Comparison of ENCODE assay signal across 20 cellular contexts in the genomic region with DNA sequence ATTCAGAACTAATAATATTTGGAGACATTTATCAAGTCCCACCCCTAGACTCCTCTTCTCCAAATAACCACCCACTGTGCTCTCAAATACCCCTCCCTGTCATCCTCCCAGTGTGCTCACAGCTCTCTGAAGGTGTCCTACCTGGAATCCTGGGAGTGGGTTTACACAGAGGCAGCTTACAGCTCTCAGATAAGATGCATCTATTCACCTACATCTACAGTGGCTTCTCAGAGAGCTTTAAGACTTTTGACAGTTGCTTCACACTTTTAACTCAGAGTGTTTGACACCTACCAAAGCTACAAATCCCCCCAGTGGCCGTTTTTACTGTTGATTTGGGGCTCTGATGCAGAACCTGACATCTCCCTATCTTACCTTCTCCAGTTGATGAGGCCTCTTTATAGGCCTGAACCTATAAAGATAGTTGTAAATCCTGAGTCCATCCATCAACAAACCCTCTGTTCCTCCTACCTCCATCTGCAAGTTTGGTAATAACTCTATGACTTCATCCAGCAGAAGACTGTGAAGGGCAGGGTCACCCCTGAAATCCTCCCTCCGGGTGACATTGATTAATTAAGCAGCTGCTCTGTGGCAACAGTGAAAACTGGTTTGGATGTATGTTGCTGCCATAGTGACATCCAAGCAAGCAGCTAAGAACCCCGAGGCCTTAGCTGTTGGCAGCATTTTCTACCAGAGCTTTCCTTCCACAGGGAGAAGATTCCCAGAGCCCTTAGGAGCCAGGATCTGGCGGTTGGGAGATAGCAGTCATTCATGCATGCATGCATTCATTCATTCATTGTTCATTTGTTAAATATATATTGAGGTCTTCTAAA.
DNase-seq lines count a peak whose midpoint lies in the region; ATAC-seq and TF ChIP-seq lines count a peak whose summit lies in the region.
"Had no signal": no experiment of that assay in that cellular context is flagged by ENCODE, and none has a peak within 500 bp of the region (broad histone marks: within the 10 kb centered on the region; RNA-seq: fewer than 3 reads in every experiment).

No MANE protein-coding gene starts in this region.

- H3K4me3 ChIP-seq in breast epithelium, result no peak overlapping the region
- H3K4me3 ChIP-seq: A549, heart right ventricle, psoas muscle had no signal

- H3K27ac Mint-ChIP-seq in MCF 10A (ENCODE audit: low read depth, unreplicated experiment), result no peak overlapping the region
- no peak overlapping the region for H3K27ac Mint-ChIP-seq in HFFc6
- H3K27ac Mint-ChIP-seq in stimulated activated memory B cell treated with anti-CD40 and anti-IgM and Interleukin-4, amounts not matched to agents 10 μg/mL and 1 μg/mL and 100 μg/mL, for 72 hours, result no peak overlapping the region
- H3K27ac Mint-ChIP-seq: activated T-helper 17 cell treated with anti-CD3 and anti-CD28 coated beads, Interleukin-2, amount 50 U/mL, for 72 hours; memory B cell; natural killer cell treated with Interleukin-12 subunit alpha and Interleukin-12 subunit beta and Interleukin-15 and Interleukin-18, amount 100 ng/mL, for 72 hours had no signal

- TF ChIP-seq POLR2A in breast epithelium (IDR thresholded peaks at IDR 0.05), result no peak

- no peak for ATAC-seq in foreskin keratinocyte
- no peak for ATAC-seq in stimulated activated memory B cell treated with anti-CD40 and anti-IgM and Interleukin-4, amounts not matched to agents 10 μg/mL and 1 μg/mL and 100 μg/mL, for 72 hours
- ATAC-seq in SK-N-SH treated with all-trans-retinoic acid at 6 μM for 48 hours, result no peak
- ATAC-seq: A549; activated T-helper 17 cell treated with anti-CD3 and anti-CD28 coated beads, Interleukin-2, amount 50 U/mL, for 72 hours; heart right ventricle; natural killer cell treated with Interleukin-12 subunit alpha and Interleukin-12 subunit beta and Interleukin-15 and Interleukin-18, amount 100 ng/mL, for 72 hours; psoas muscle had no signal

- H3K9me3 Mint-ChIP-seq in MCF 10A (ENCODE audit: unreplicated experiment) (no peaks in the 10 kb centered on the region), HFFc6 (no peaks in the 10 kb centered on the region; the same call in 1 of the 2 replicates)
- H3K9me3 Mint-ChIP-seq in stimulated activated memory B cell treated with anti-CD40 and anti-IgM and Interleukin-4, amounts not matched to agents 10 μg/mL and 1 μg/mL and 100 μg/mL, for 72 hours, result no peaks in the 10 kb centered on the region
- H3K9me3 Mint-ChIP-seq: activated T-helper 17 cell treated with anti-CD3 and anti-CD28 coated beads, Interleukin-2, amount 50 U/mL, for 72 hours; memory B cell; natural killer cell treated with Interleukin-12 subunit alpha and Interleukin-12 subunit beta and Interleukin-15 and Interleukin-18, amount 100 ng/mL, for 72 hours had no signal

- H3K4me1 Mint-ChIP-seq in MCF 10A (ENCODE audit: insufficient read depth, unreplicated experiment) (peaks cover 23% of the 10 kb centered on the region), HFFc6 (ENCODE audit: low read depth) (peaks cover 9% of the 10 kb centered on the region; the same call in 1 of the 2 replicates)
- peaks cover 19% of the 10 kb centered on the region for H3K4me1 Mint-ChIP-seq in stimulated activated memory B cell treated with anti-CD40 and anti-IgM and Interleukin-4, amounts not matched to agents 10 μg/mL and 1 μg/mL and 100 μg/mL, for 72 hours
- H3K4me1 Mint-ChIP-seq: activated T-helper 17 cell treated with anti-CD3 and anti-CD28 coated beads, Interleukin-2, amount 50 U/mL, for 72 hours had no signal

- POLR2A ChIA-PET in MCF 10A (lab: Yijun Ruan, JAX), result interaction anchor here (0.6 to 2.3 kb wide), 6 partner anchors 12 to 386 kb away, joined by 3 to 10 read pairs (median 3); no protein-coding TSS in a partner anchor

- H3K4me3 Mint-ChIP-seq in MCF 10A (ENCODE audit: unreplicated experiment) (no peak overlapping the region), HFFc6 (no peak overlapping the region)
- H3K4me3 Mint-ChIP-seq in stimulated activated memory B cell treated with anti-CD40 and anti-IgM and Interleukin-4, amounts not matched to agents 10 μg/mL and 1 μg/mL and 100 μg/mL, for 72 hours, result no peak overlapping the region
- H3K4me3 Mint-ChIP-seq: activated T-helper 17 cell treated with anti-CD3 and anti-CD28 coated beads, Interleukin-2, amount 50 U/mL, for 72 hours; memory B cell; natural killer cell treated with Interleukin-12 subunit alpha and Interleukin-12 subunit beta and Interleukin-15 and Interleukin-18, amount 100 ng/mL, for 72 hours had no signal

- no peaks in the 10 kb centered on the region for H3K4me1 ChIP-seq in breast epithelium
- H3K4me1 ChIP-seq in foreskin keratinocyte, result peaks cover 18% of the 10 kb centered on the region

- H3K27me3 Mint-ChIP-seq in MCF 10A (ENCODE audit: insufficient read depth, unreplicated experiment) (no peaks in the 10 kb centered on the region), HFFc6 (ENCODE audit: insufficient read depth) (peaks cover 7% of the 10 kb centered on the region)
- H3K27me3 Mint-ChIP-seq in stimulated activated memory B cell treated with anti-CD40 and anti-IgM and Interleukin-4, amounts not matched to agents 10 μg/mL and 1 μg/mL and 100 μg/mL, for 72 hours, result no peaks in the 10 kb centered on the region
- H3K27me3 Mint-ChIP-seq: memory B cell had no signal

- no peaks in the 10 kb centered on the region for H3K36me3 ChIP-seq in breast epithelium
- H3K36me3 ChIP-seq: brain microvascular endothelial cell, heart right ventricle had no signal

- no TSS peak for BruUV-seq in MCF 10A (replicated peaks; lab: Mats Ljungman, UMichigan)

- H3K27me3 ChIP-seq in breast epithelium (no peaks in the 10 kb centered on the region), foreskin keratinocyte (no peaks in the 10 kb centered on the region)
- H3K27me3 ChIP-seq: brain microvascular endothelial cell, heart right ventricle had no signal

- H3K36me3 Mint-ChIP-seq in MCF 10A (ENCODE audit: insufficient read depth, unreplicated experiment) (no peaks in the 10 kb centered on the region), HFFc6 (ENCODE audit: low read depth) (no peaks in the 10 kb centered on the region)
- H3K36me3 Mint-ChIP-seq in stimulated activated memory B cell treated with anti-CD40 and anti-IgM and Interleukin-4, amounts not matched to agents 10 μg/mL and 1 μg/mL and 100 μg/mL, for 72 hours, result no peaks in the 10 kb centered on the region
- H3K36me3 Mint-ChIP-seq: memory B cell; natural killer cell treated with Interleukin-12 subunit alpha and Interleukin-12 subunit beta and Interleukin-15 and Interleukin-18, amount 100 ng/mL, for 72 hours had no signal

- DNase-seq in breast epithelium (ENCODE audit: low spot score in 2 of 2), result peak; percentile 48 to 64
- no peak for DNase-seq in MCF 10A (ENCODE audit: unreplicated experiment)
- peak; percentile 35 for DNase-seq in OCI-M1 (lab: John Stamatoyannopoulos, UW)
- peak in 1 of 2 donors; percentile 22 for DNase-seq in foreskin keratinocyte
- DNase-seq in HFFc6, result no peak
- DNase-seq in epidermal melanocyte (ENCODE audit: insufficient read length, low spot score), result no peak
- DNase-seq: brain microvascular endothelial cell, dermis blood vessel endothelial cell, heart right ventricle, Karpas-422, NCI-H2029 treated with DMSO at 0.1 percent for 48 hours, NCI-H524, psoas muscle had no signal

- no peaks in the 10 kb centered on the region for H3K9me3 ChIP-seq in breast epithelium
- H3K9me3 ChIP-seq: A549, heart right ventricle, psoas muscle had no signal

- CTCF ChIA-PET in MCF 10A (lab: Yijun Ruan, JAX), result interaction anchor here (0.6 to 1.5 kb wide), 3 partner anchors 27 to 204 kb away, joined by 3 to 4 read pairs (median 3); no protein-coding TSS in a partner anchor

- H3K27ac ChIP-seq in breast epithelium (peak overlapping the region; percentile 12 to 16), foreskin keratinocyte (peak overlapping the region; percentile 96)
- H3K27ac ChIP-seq: A549, brain microvascular endothelial cell, C4-2B, psoas muscle had no signal

- no peak for TF ChIP-seq CTCF in breast epithelium (IDR thresholded peaks at IDR 0.05)
- TF ChIP-seq CTCF in MCF 10A (IDR thresholded peaks at IDR 0.05; ENCODE audit: unreplicated experiment), result no peak
- TF ChIP-seq CTCF in foreskin keratinocyte (conservative IDR thresholded peaks at IDR 0.05), result peak; percentile 3
- no peak for TF ChIP-seq CTCF in HFFc6 (IDR thresholded peaks at IDR 0.05)

- intact Hi-C loops in breast epithelium (cut with DNase I; ENCODE audit: low total_unique reads) (no loop called here), MCF 10A (cut with micrococcal nuclease) (no loop called here)

TF ChIP-seq in SK-N-SH treated with all-trans-retinoic acid at 6 μM for 48 hours, 23 proteins besides CTCF, POLR2A, EP300 and RAD21 (continues in another document):
- TF ChIP-seq RARB (CRISPR knock-in tag; IDR thresholded peaks at IDR 0.05), result no peak
- no peak for TF ChIP-seq ZFP3 (CRISPR knock-in tag; IDR thresholded peaks at IDR 0.05)
- TF ChIP-seq GLIS3 (CRISPR knock-in tag; IDR thresholded peaks at IDR 0.05), result no peak
- TF ChIP-seq TCF4 (CRISPR knock-in tag; IDR thresholded peaks at IDR 0.05; ENCODE audit: borderline replicate concordance), result no peak
- TF ChIP-seq BACH2 (CRISPR knock-in tag; IDR thresholded peaks at IDR 0.05; ENCODE audit: borderline replicate concordance), result no peak
- TF ChIP-seq CSDC2 (CRISPR knock-in tag; IDR thresholded peaks at IDR 0.05), result no peak
- no peak for TF ChIP-seq ZNF8 (CRISPR knock-in tag; IDR thresholded peaks at IDR 0.05)
- TF ChIP-seq OSR1 (CRISPR knock-in tag; IDR thresholded peaks at IDR 0.05), result no peak
- no peak for TF ChIP-seq ZNF565 (CRISPR knock-in tag; conservative IDR thresholded peaks at IDR 0.05; ENCODE audit: low read depth)
- TF ChIP-seq ZNF70 (CRISPR knock-in tag; IDR thresholded peaks at IDR 0.05), result no peak

Comparison
In these comparisons a context has a peak if more than half of its experiments do, and no peak if none do; other contexts are left out.
1. DNase-seq: peak in breast epithelium (2 of 2) and OCI-M1 (single experiment); none in MCF 10A (single experiment), HFFc6 (single experiment) and epidermal melanocyte (single experiment).